Comparison of ENCODE assay signal across 9 cellular contexts in the genomic region with DNA sequence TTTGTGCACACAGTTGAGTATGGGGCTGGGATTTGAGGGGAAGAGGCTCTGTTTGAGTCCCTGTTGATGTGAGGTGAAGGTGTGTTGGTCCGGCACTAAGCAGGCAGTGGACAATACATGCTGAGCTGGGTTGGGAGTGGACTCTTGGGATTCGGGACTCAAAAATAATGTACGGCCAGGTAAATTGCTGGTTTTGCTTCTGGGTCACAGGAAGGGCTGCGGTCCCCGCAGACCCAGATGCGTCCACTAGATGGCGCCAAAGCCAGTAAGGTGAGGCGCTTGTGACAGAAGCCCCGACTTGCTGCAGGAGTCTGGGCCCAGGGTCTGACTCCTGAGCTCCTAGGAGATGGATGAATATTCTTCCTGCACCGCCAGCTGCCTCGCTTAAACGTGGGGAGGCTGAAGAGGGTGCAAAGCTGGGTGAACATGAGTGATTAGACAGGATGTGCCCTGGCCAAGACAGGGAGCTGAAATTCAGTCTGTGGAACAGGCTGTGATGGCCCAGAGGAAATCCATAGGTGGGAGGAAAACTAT.
DNase-seq lines count a peak whose midpoint lies in the region; ATAC-seq and TF ChIP-seq lines count a peak whose summit lies in the region.
"Had no signal": no experiment of that assay in that cellular context is flagged by ENCODE, and none has a peak within 500 bp of the region (broad histone marks: within the 10 kb centered on the region; RNA-seq: fewer than 3 reads in every experiment).

No MANE protein-coding gene starts in this region.

- no peak overlapping the region for H3K27ac ChIP-seq in DND-41 (ENCODE audit: low read length)
- H3K27ac ChIP-seq in WERI-Rb-1, result no peak overlapping the region

- H3K4me3 ChIP-seq in DND-41 (ENCODE audit: low read depth in 1 of 2, low read length in 2 of 2) (no peak overlapping the region; a peak in 1 of 4 replicates), WERI-Rb-1 (ENCODE audit: low read depth, low read length) (no peak overlapping the region)

- CTCF ChIA-PET in MCF 10A (lab: Yijun Ruan, JAX), result interaction anchor here (0.6 to 6.3 kb wide), 106 partner anchors 8 to 738 kb away, joined by 3 to 207 read pairs (median 5); partner anchors contain the start of genes LIN9 and PARP1

- peaks cover 46% of the 10 kb centered on the region for H3K4me1 Mint-ChIP-seq in MCF 10A (ENCODE audit: insufficient read depth, unreplicated experiment)

- no peak overlapping the region for H2AFZ ChIP-seq in DND-41 (ENCODE audit: low read depth, low read length)

- H3K9me3 Mint-ChIP-seq in MCF 10A (ENCODE audit: unreplicated experiment), result no peaks in the 10 kb centered on the region
- H3K9me3 Mint-ChIP-seq: dendritic cell treated with granulocyte-macrophage colony-stimulating factor and Interleukin-4, amounts not matched to agents 40 ng/mL and 50 ng/mL, for 4 days had no signal

- no peak overlapping the region for H3K9ac ChIP-seq in DND-41 (ENCODE audit: low read depth, low read length)

- peaks cover 19% of the 10 kb centered on the region for H3K27me3 ChIP-seq in DND-41 (ENCODE audit: insufficient read depth, low read length, poor library complexity)
- H3K27me3 ChIP-seq in WERI-Rb-1 (ENCODE audit: insufficient read depth, low read depth, severe bottlenecking), result no peaks in the 10 kb centered on the region

- peak; percentile 97 for TF ChIP-seq CTCF in DND-41 (IDR thresholded peaks at IDR 0.05; ENCODE audit: borderline replicate concordance, extremely low read depth, low read length, poor library complexity, severe bottlenecking)
- peak; percentile 73 for TF ChIP-seq CTCF in WERI-Rb-1 (IDR thresholded peaks at IDR 0.05; ENCODE audit: low read depth, low read length)
- TF ChIP-seq CTCF in MCF 10A (IDR thresholded peaks at IDR 0.05; ENCODE audit: unreplicated experiment), result peak; percentile 100

- POLR2A ChIA-PET in MCF 10A (lab: Yijun Ruan, JAX), result interaction anchor here (0.6 to 6.5 kb wide), 20 partner anchors 14 to 1634 kb away, joined by 3 to 68 read pairs (median 4); partner anchors contain the start of genes H3-3A, LIN9 and PARP1

- peaks cover 33% of the 10 kb centered on the region for H3K4me1 ChIP-seq in DND-41 (ENCODE audit: insufficient read depth, low read length)

- intact Hi-C loops in MCF 10A (cut with micrococcal nuclease), result loop anchor here (1.0 kb wide), 3 partner anchors 72 to 208 kb away; no protein-coding TSS in a partner anchor

- H3K36me3 Mint-ChIP-seq in MCF 10A (ENCODE audit: insufficient read depth, unreplicated experiment), result no peaks in the 10 kb centered on the region

- H3K36me3 ChIP-seq in DND-41 (ENCODE audit: insufficient read depth, low read length) (no peaks in the 10 kb centered on the region), WERI-Rb-1 (no peaks in the 10 kb centered on the region)

- no peak overlapping the region for H3K4me3 Mint-ChIP-seq in MCF 10A (ENCODE audit: unreplicated experiment)
- H3K4me3 Mint-ChIP-seq: dendritic cell treated with granulocyte-macrophage colony-stimulating factor and Interleukin-4, amounts not matched to agents 40 ng/mL and 50 ng/mL, for 4 days had no signal

- peaks cover 7% of the 10 kb centered on the region for H4K20me1 ChIP-seq in DND-41 (ENCODE audit: insufficient read depth, low read length)

- H3K27ac Mint-ChIP-seq in MCF 10A (ENCODE audit: low read depth, unreplicated experiment), result peak overlapping the region; percentile 55
- H3K27ac Mint-ChIP-seq: dendritic cell treated with granulocyte-macrophage colony-stimulating factor and Interleukin-4, amounts not matched to agents 40 ng/mL and 50 ng/mL, for 4 days had no signal

- peak; percentile 65 for ATAC-seq in DND-41 (ENCODE audit: insufficient read depth, low read depth)
- peak; percentile 18 for ATAC-seq in HG02759 (IDR thresholded peaks at IDR 0.05; ENCODE audit: unreplicated experiment)
- ATAC-seq in HG02678 (IDR thresholded peaks at IDR 0.05; ENCODE audit: unreplicated experiment), result no peak

- no peaks in the 10 kb centered on the region for H3K79me2 ChIP-seq in DND-41 (ENCODE audit: insufficient read depth, low read length)

- BruUV-seq in MCF 10A (replicated peaks; lab: Mats Ljungman, UMichigan), result no TSS peak

- H3K4me2 ChIP-seq in DND-41 (ENCODE audit: insufficient read depth, low read length), result peak overlapping the region; percentile 14

- DNase-seq in DND-41 (peak; percentile 86), NCI-H2196 treated with DMSO at 0.1 percent for 48 hours (lab: John Stamatoyannopoulos, UW; ENCODE audit: unreplicated experiment) (peak; percentile 60), WERI-Rb-1 (peak; percentile 74), MCF 10A (ENCODE audit: unreplicated experiment) (peak; percentile 94), iris pigment epithelial cell (ENCODE audit: low read depth) (peak; percentile 70)
- DNase-seq in stimulated activated CD4-positive, alpha-beta T cell treated with anti-CD3 and anti-CD28 coated beads, Interleukin-15, amount 100 ng/mL, for 24 hours, result peak; percentile 93

- H3K9me3 ChIP-seq in DND-41 (ENCODE audit: insufficient read depth, low read length, severe bottlenecking) (no peaks in the 10 kb centered on the region), WERI-Rb-1 (ENCODE audit: severe bottlenecking) (no peaks in the 10 kb centered on the region)

- no peaks in the 10 kb centered on the region for H3K27me3 Mint-ChIP-seq in MCF 10A (ENCODE audit: insufficient read depth, unreplicated experiment)
